ENCODE assay signal across 16 cellular contexts in the genomic region with DNA sequence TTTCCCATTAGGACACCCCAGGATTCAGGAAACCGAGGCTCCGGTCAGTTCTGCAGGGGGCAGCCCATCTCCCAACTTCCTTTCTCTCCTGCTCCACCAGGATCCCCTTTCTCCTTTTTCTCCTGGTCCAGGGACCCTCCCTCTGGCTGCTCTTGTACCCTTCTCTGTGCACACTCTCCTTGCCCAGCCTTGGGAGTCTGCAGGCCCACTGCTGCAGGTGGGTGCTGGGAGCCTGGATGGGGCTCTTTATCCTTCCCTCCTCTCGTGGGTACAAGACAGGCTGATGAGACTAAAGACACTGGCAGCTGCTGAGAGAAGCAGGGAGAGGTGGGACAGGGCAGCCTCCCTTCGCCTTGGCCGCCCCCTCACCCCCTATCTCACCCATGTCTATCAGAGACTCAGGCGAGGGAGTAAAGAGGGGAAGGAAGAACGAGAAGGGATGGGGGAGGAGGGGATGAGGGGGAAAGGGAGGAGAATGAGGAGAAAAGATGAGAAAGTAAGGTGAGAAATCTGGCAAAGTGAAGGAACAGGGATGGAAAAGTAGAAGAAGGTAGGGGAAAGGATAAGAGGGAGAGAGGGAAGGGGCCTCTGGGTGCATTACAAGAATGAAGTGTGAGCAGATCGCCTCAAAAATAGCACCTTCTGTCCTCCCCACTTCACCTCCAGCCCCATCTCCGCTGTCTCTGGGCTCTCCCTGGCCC.
"Had no signal": no experiment of that assay in that cellular context is flagged by ENCODE, and none has a peak within 500 bp of the region (broad histone marks: within the 10 kb centered on the region; RNA-seq: fewer than 3 reads in every experiment).

No MANE protein-coding gene starts in this region.

- DNase-seq: activated CD4-positive, alpha-beta T cell treated with anti-CD3 and anti-CD28 coated beads for 4 hours; activated naive CD8-positive, alpha-beta T cell treated with anti-CD3 and anti-CD28 coated beads, Interleukin-2, amount 50 U/mL, for 24 hours; cortex of kidney; erythroblast; kidney glomerular epithelial cell; nucleus accumbens; stimulated activated CD4-positive, alpha-beta T cell treated with anti-CD3 and anti-CD28 coated beads, Interleukin-12 subunit alpha, Interleukin-12 subunit beta, amount 100 ng/mL, for 4 hours; stimulated activated naive CD4-positive, alpha-beta T cell; T1000 had no signal

- H3K36me3 ChIP-seq: cardiac muscle cell, lower lobe of right lung, sigmoid colon had no signal

- H3K4me3 ChIP-seq: cardiac muscle cell, hepatocyte, lower lobe of right lung, sigmoid colon had no signal

- H3K27me3 ChIP-seq: hepatocyte had no signal

- H3K27ac ChIP-seq: cardiac muscle cell, hepatocyte, lower lobe of right lung, sigmoid colon, VCaP had no signal

- H3K9me3 ChIP-seq: lower lobe of right lung, sigmoid colon had no signal

- ATAC-seq: activated naive CD8-positive, alpha-beta T cell treated with anti-CD3 and anti-CD28 coated beads, Interleukin-2, amount 50 U/mL, for 24 hours; lower lobe of right lung; naive thymus-derived CD8-positive, alpha-beta T cell; T-cell had no signal
